ENCODE assay signal across 1 cellular context in genomic region chr6:125192610-125192930, GRCh38.
TF ChIP-seq lines count a peak whose summit lies in the region.

No MANE protein-coding gene starts in this region.

TF ChIP-seq in K562, 482 proteins besides CTCF, POLR2A, EP300 and RAD21:
- TF ChIP-seq SPI1 (IDR thresholded peaks at IDR 0.05; ENCODE audit: borderline replicate concordance, low read depth, low read length) (no peak), CHD7 (IDR thresholded peaks at IDR 0.05; ENCODE audit: low read depth, low read length) (no peak), BCOR (IDR thresholded peaks at IDR 0.05) (peak; percentile 48; the same call in 1 of the 2 replicates), ZNF707 (CRISPR knock-in tag; conservative IDR thresholded peaks at IDR 0.05) (no peak), CHAMP1 (IDR thresholded peaks at IDR 0.05) (peak; percentile 18; the same call in 1 of the 2 replicates), MBD1 (CRISPR knock-in tag; IDR thresholded peaks at IDR 0.05) (0 out of 2 replicates have a peak, but pooled peaks have one; percentile 15), ATF7 (IDR thresholded peaks at IDR 0.05) (no peak), THAP7 (CRISPR knock-in tag; IDR thresholded peaks at IDR 0.05) (no peak), LCOR (CRISPR knock-in tag; IDR thresholded peaks at IDR 0.05) (no peak), CEBPG (CRISPR knock-in tag; IDR thresholded peaks at IDR 0.05) (no peak), CEBPG (tag; conservative IDR thresholded peaks at IDR 0.05 in 1 of 2, IDR thresholded peaks at IDR 0.05 in 1 of 2) (0 out of 4 replicates have a peak, but pooled peaks of 1 of the 2 experiments have one; percentile 2), ZNF76 (CRISPR knock-in tag; IDR thresholded peaks at IDR 0.05; ENCODE audit: borderline replicate concordance) (no peak)
